Comparison of ENCODE assay signal across 9 cellular contexts in the genomic region with DNA sequence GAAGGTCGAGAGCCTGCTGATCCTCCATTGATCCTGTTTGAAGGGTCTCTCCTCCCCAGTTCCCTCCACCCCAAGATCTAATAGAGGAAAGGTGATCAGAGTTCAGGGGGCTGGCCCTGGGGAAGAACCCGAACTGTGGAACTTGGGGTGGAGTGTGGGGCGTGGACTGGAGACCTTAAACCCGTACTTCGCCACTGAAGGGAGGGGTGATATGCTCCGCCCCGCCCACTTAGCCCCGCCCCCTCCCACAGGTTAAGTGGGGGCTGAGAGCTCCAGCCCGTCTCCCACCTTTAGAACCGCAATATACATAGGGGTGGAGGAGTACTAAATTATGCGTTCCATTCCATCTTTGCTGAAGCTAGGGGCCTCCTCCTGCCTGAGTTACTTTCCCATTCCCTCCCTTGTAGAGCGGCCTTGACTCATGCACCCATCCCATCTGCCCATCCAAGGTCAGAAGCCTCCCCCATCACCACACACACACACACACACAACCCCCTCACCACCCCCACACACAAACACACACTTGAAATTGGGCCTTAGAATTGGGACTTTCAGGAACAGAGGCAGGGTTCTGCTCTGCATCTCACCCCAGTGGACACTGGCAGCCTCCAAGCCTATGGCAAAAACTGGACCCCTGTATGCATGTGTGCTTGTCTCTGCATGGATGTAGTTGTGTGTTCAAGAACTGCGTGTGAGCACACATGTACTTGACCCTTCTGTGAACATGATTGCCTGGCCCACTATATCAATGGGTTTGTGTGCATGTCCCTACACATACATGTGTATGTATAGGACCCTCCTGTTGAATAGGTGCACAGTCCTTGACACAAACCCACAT. TPM values are rescaled to one million over a fixed set of nuclear protein-coding genes. Genes with fewer than 3 reads are reported as not detected.
A peak's percentile ranks its signal among the peaks of the same experiment; 100 is the strongest.
DNase-seq lines count a peak whose midpoint lies in the region; ATAC-seq and TF ChIP-seq lines count a peak whose summit lies in the region.
"Had no signal": no experiment of that assay in that cellular context is flagged by ENCODE, and none has a peak within 500 bp of the region (broad histone marks: within the 10 kb centered on the region; RNA-seq: fewer than 3 reads in every experiment).

No MANE protein-coding gene starts in this region.

- ATAC-seq in activated T-cell treated with anti-CD3 and anti-CD28 coated beads, Interleukin-2, amount 50 U/mL, for 4 hours, result peak in 1 of 2 donors; percentile 30
- no peak for ATAC-seq in HG02642 (IDR thresholded peaks at IDR 0.05; ENCODE audit: poor library complexity, unreplicated experiment)

- peaks cover 2% of the 10 kb centered on the region for H3K36me3 Mint-ChIP-seq in activated T-cell treated with anti-CD3 and anti-CD28 coated beads, Interleukin-2, amount 50 U/mL, for 4 hours (ENCODE audit: insufficient read depth)

- DNase-seq in DMS153 treated with DMSO at 0.1 percent for 48 hours (lab: John Stamatoyannopoulos, UW; ENCODE audit: unreplicated experiment), result peak; percentile 29
- no peak for DNase-seq in DMS153 (lab: John Stamatoyannopoulos, UW)
- peak; percentile 30 for DNase-seq in activated T-cell treated with anti-CD3 and anti-CD28 coated beads, Interleukin-2, amount 50 U/mL, for 4 hours
- no peak for DNase-seq in cardiac muscle cell (ENCODE audit: low read depth in 1 of 2, low spot score in 1 of 2)
- DNase-seq in retinal pigment epithelial cell (ENCODE audit: low read depth), result no peak
- DNase-seq in superior temporal gyrus (ENCODE audit: extremely low spot score), result no peak
- no peak for DNase-seq in GM19240 (ENCODE audit: insufficient read length, low spot score)

- no peaks in the 10 kb centered on the region for H3K27me3 Mint-ChIP-seq in activated T-cell treated with anti-CD3 and anti-CD28 coated beads, Interleukin-2, amount 50 U/mL, for 4 hours (ENCODE audit: low read depth)

- H3K4me3 ChIP-seq in cardiac muscle cell (peak overlapping the region; percentile 81), retinal pigment epithelial cell (ENCODE audit: low read length) (peak overlapping the region; percentile 59)

- H3K4me1 ChIP-seq in cardiac muscle cell (ENCODE audit: low read depth), result peaks cover 9% of the 10 kb centered on the region

- TF ChIP-seq CTCF in cardiac muscle cell (IDR thresholded peaks at IDR 0.05; ENCODE audit: low read depth, low read length) (no peak), retinal pigment epithelial cell (conservative IDR thresholded peaks at IDR 0.05; ENCODE audit: low read depth, low read length) (no peak)

- peak overlapping the region; percentile 48 for H3K4me3 Mint-ChIP-seq in activated T-cell treated with anti-CD3 and anti-CD28 coated beads, Interleukin-2, amount 50 U/mL, for 4 hours

- no peaks in the 10 kb centered on the region for H3K36me3 ChIP-seq in cardiac muscle cell

- peaks cover 11% of the 10 kb centered on the region for H3K4me1 Mint-ChIP-seq in activated T-cell treated with anti-CD3 and anti-CD28 coated beads, Interleukin-2, amount 50 U/mL, for 4 hours (ENCODE audit: low read depth)

- no peaks in the 10 kb centered on the region for H3K9me3 Mint-ChIP-seq in activated T-cell treated with anti-CD3 and anti-CD28 coated beads, Interleukin-2, amount 50 U/mL, for 4 hours

- H3K9me3 ChIP-seq in cardiac muscle cell (ENCODE audit: low read depth), result no peaks in the 10 kb centered on the region
- H3K9me3 ChIP-seq: SJSA1 had no signal

- H3K27ac ChIP-seq in cardiac muscle cell, result no peak overlapping the region
- H3K27ac ChIP-seq: SJSA1 had no signal

- H3K27me3 ChIP-seq in cardiac muscle cell, result no peaks in the 10 kb centered on the region
- H3K27me3 ChIP-seq: SJSA1 had no signal

RNA-seq across cellular contexts. Expression of a gene that starts 1.0 kb away (rescaled TPM):
- total RNA-seq in activated T-cell treated with anti-CD3 and anti-CD28 coated beads, Interleukin-2, amount 50 U/mL, for 4 hours, result under 1 TPM; 0.35 to 0.69 (median 0.48) TPM
- 8.1 and 18.1 TPM in 2 replicates for total RNA-seq in cardiac muscle cell
- 7.0 and 10.6 TPM in 2 replicates for polyA plus RNA-seq in cardiac muscle cell

RNA-seq across cellular contexts. Expression of a gene that starts 17.0 kb away (rescaled TPM):
- total RNA-seq in activated T-cell treated with anti-CD3 and anti-CD28 coated beads, Interleukin-2, amount 50 U/mL, for 4 hours, result 10 to 100 TPM; 68.8 to 76.3 (median 69.3) TPM
- 91.8 and 114 TPM in 2 replicates for total RNA-seq in cardiac muscle cell
- polyA plus RNA-seq in cardiac muscle cell, result 128 and 131 TPM in 2 replicates

RNA-seq across cellular contexts. Expression of a gene that starts 17.0 kb away (rescaled TPM):
- 10 to 100 TPM; 49.8 to 55.5 (median 55.5) TPM for total RNA-seq in activated T-cell treated with anti-CD3 and anti-CD28 coated beads, Interleukin-2, amount 50 U/mL, for 4 hours
- 6.1 and 7.6 TPM in 2 replicates for total RNA-seq in cardiac muscle cell
- 6.9 and 12.3 TPM in 2 replicates for polyA plus RNA-seq in cardiac muscle cell

RNA-seq across cellular contexts. Expression of a gene that starts 29.3 kb away (rescaled TPM):
- total RNA-seq in activated T-cell treated with anti-CD3 and anti-CD28 coated beads, Interleukin-2, amount 50 U/mL, for 4 hours, result 10 to 100 TPM in 1 of 3 donors, 1 to 10 TPM in 2; 9.3 to 10.2 (median 9.8) TPM
- 156 and 168 TPM in 2 replicates for total RNA-seq in cardiac muscle cell
- 128 and 129 TPM in 2 replicates for polyA plus RNA-seq in cardiac muscle cell

RNA-seq across cellular contexts. Expression of a gene that starts 57.5 kb away (rescaled TPM):
- 10 to 100 TPM; 16.6 to 18.6 (median 17.6) TPM for total RNA-seq in activated T-cell treated with anti-CD3 and anti-CD28 coated beads, Interleukin-2, amount 50 U/mL, for 4 hours
- 29.8 and 37.8 TPM in 2 replicates for total RNA-seq in cardiac muscle cell
- polyA plus RNA-seq in cardiac muscle cell, result 33.7 and 36.6 TPM in 2 replicates

Comparison
In these comparisons a context has a peak if more than half of its experiments do, and no peak if none do; other contexts are left out.
1. DNase-seq: peak in DMS153 treated with DMSO at 0.1 percent for 48 hours (single experiment) and activated T-cell treated with anti-CD3 and anti-CD28 coated beads, Interleukin-2, amount 50 U/mL, for 4 hours (single experiment); none in DMS153 (single experiment), cardiac muscle cell (0 of 2), retinal pigment epithelial cell (single experiment), superior temporal gyrus (single experiment) and GM19240 (single experiment).